In genomic region chr9:93826209-93826608, GRCh38 we compare ENCODE assay signal across 9 cellular contexts.
A peak's percentile ranks its signal among the peaks of the same experiment; 100 is the strongest.
DNase-seq lines count a peak whose midpoint lies in the region; ATAC-seq, FAIRE-seq and TF ChIP-seq lines count a peak whose summit lies in the region.
"Had no signal": no experiment of that assay in that cellular context is flagged by ENCODE, and none has a peak within 500 bp of the region (broad histone marks: within the 10 kb centered on the region; RNA-seq: fewer than 3 reads in every experiment).

No MANE protein-coding gene starts in this region.

- no peak overlapping the region for H3K27ac Mint-ChIP-seq in neural crest cell (ENCODE audit: unreplicated experiment)

- peak overlapping the region; percentile 48; the same call in 2 of the 3 replicates for H3K4me2 ChIP-seq in A549

- in situ Hi-C loops in astrocyte of the cerebellum (cut with HindIII; ENCODE audit: low sequenced_read_pairs): no loop called here

- no peaks in the 10 kb centered on the region for H3K36me3 Mint-ChIP-seq in neural crest cell (ENCODE audit: low read depth)

- peak; percentile 59 for TF ChIP-seq CTCF in A549 (IDR thresholded peaks at IDR 0.05)
- peak; percentile 24 for TF ChIP-seq CTCF in astrocyte of the cerebellum (IDR thresholded peaks at IDR 0.05; ENCODE audit: low read depth, low read length, missing control alignments)
- peak; percentile 52 for TF ChIP-seq CTCF in neural crest cell (conservative IDR thresholded peaks at IDR 0.05)

- TF ChIP-seq EP300 in A549 (IDR thresholded peaks at IDR 0.05): no peak

- POLR2A ChIA-PET in A549 (lab: Yijun Ruan, JAX): no interaction called here

- WGBS in A549 (ENCODE audit: missing lambda C conversion rate): 42% methylated on average over 9 of the region's 36 CpGs

- TF ChIP-seq POLR2A in A549 (IDR thresholded peaks at IDR 0.05; ENCODE audit: low read length): no peak

- H3K27me3 Mint-ChIP-seq in neural crest cell (ENCODE audit: low read depth): peaks cover 13% of the 10 kb centered on the region

- ATAC-seq in A549 (peak in 1 of 2 experiments; percentile 65; a peak in 3 of 6 replicates), HG02798 (IDR thresholded peaks at IDR 0.05; ENCODE audit: poor library complexity, unreplicated experiment) (no peak), HG03432 (IDR thresholded peaks at IDR 0.05; ENCODE audit: unreplicated experiment) (no peak)

- no peak for FAIRE-seq in A549 (lab: Jason Lieb, UNC)

- 0 out of 3 replicates have a peak, but pooled peaks cover 3% of the 10 kb centered on the region for H3K4me1 ChIP-seq in A549
- H3K4me1 ChIP-seq: SJCRH30 had no signal

- no peak overlapping the region for H3K27ac ChIP-seq in A549
- H3K27ac ChIP-seq: SJCRH30 had no signal

- CTCF ChIA-PET in A549 (lab: Yijun Ruan, JAX): interaction anchor here (1.0 to 4.6 kb wide), 11 partner anchors 11 to 376 kb away, joined by 3 to 24 read pairs (median 6); no protein-coding TSS in a partner anchor

- no peak overlapping the region for H3K4me3 Mint-ChIP-seq in neural crest cell

- H3K4me3 ChIP-seq in A549 (no peak overlapping the region), astrocyte of the cerebellum (ENCODE audit: low read depth, low read length) (no peak overlapping the region)
- H3K4me3 ChIP-seq: SJCRH30 had no signal

- H3K9me3 ChIP-seq in A549: peaks cover 9% of the 10 kb centered on the region; the same call in 1 of the 3 replicates
- H3K9me3 ChIP-seq: SJCRH30 had no signal

- H3K9me3 Mint-ChIP-seq in neural crest cell: no peaks in the 10 kb centered on the region

- DNase-seq in A549 (ENCODE audit: low read depth in 1 of 2, low spot score in 1 of 2) (peak in 1 of 2 experiments; percentile 31), T follicular helper cell (ENCODE audit: low read depth) (peak; percentile 31), astrocyte of the cerebellum (ENCODE audit: low read depth) (no peak), neural crest cell (ENCODE audit: low read depth, low spot score) (no peak), NCI-H2029 (lab: John Stamatoyannopoulos, UW) (no peak), NCI-H146 (lab: John Stamatoyannopoulos, UW) (no peak)
- DNase-seq: SJCRH30 had no signal

- peak; percentile 35 to 36; a peak in 2 of 5 replicates for TF ChIP-seq RAD21 in A549 (conservative IDR thresholded peaks at IDR 0.05 in 1 of 2, IDR thresholded peaks at IDR 0.05 in 1 of 2)

- no peaks in the 10 kb centered on the region for H3K4me1 Mint-ChIP-seq in neural crest cell

TF ChIP-seq in A549, 52 proteins besides CTCF, POLR2A, EP300 and RAD21:
- TF ChIP-seq MAX (IDR thresholded peaks at IDR 0.05): peak; percentile 21; the same call in 1 of the 2 replicates
- peak; percentile 57 for TF ChIP-seq SMC3 (IDR thresholded peaks at IDR 0.05)
- no peak for TF ChIP-seq FOXS1 (CRISPR knock-in tag; IDR thresholded peaks at IDR 0.05)
